In genomic region chr2:101064868-101065549, GRCh38 we compare ENCODE assay signal across 8 cellular contexts.
DNase-seq lines count a peak whose midpoint lies in the region; ATAC-seq and TF ChIP-seq lines count a peak whose summit lies in the region.

No MANE protein-coding gene starts in this region.

- H3K4me1 ChIP-seq in SK-N-SH (ENCODE audit: control insufficient read depth in 1 of 2, insufficient read depth in 2 of 2, low read depth in 1 of 2, low read length in 1 of 2) (0 out of 4 replicates have a peak, but pooled peaks cover 0 to 6% of the 10 kb centered on the region in 2 experiments), hepatocyte (ENCODE audit: insufficient read depth) (peaks cover 9% of the 10 kb centered on the region), trophoblast cell (ENCODE audit: control insufficient read depth in 1 of 2, insufficient read depth in 2 of 2, low read length in 2 of 2) (no peaks in the 10 kb centered on the region)

- no peak overlapping the region for H3K14ac ChIP-seq in trophoblast cell (ENCODE audit: low read length)

- no peaks in the 10 kb centered on the region for H3K79me1 ChIP-seq in trophoblast cell (ENCODE audit: low read length)

- peak overlapping the region in 1 of 2 experiments; percentile 8; a peak in 1 of 4 replicates for H3K27ac ChIP-seq in SK-N-SH (ENCODE audit: low read depth in 2 of 2, low read length in 1 of 2)
- H3K27ac ChIP-seq in hepatocyte, result peak overlapping the region; percentile 69
- H3K27ac ChIP-seq in trophoblast cell (ENCODE audit: low read depth, low read length), result no peak overlapping the region

- no peaks in the 10 kb centered on the region for H3K9me2 ChIP-seq in SK-N-SH
- no peaks in the 10 kb centered on the region for H3K9me2 ChIP-seq in hepatocyte (replicated peaks; ENCODE audit: insufficient read depth)

- no peak overlapping the region for H2BK12ac ChIP-seq in trophoblast cell (ENCODE audit: low read length)

- ATAC-seq in HG02678 (IDR thresholded peaks at IDR 0.05; ENCODE audit: unreplicated experiment) (peak; percentile 62), HG03439 (IDR thresholded peaks at IDR 0.05; ENCODE audit: unreplicated experiment) (no peak)

- in situ Hi-C loops in GM13977 (cut with MboI; ENCODE audit: low pct_unique_long_range_greater_than_20kb, low sequenced_read_pairs, unreplicated experiment), result no loop called here

- DNase-seq in A172 (ENCODE audit: low spot score), result peak; percentile 76
- DNase-seq in SK-N-SH, result no peak
- peak; percentile 20 for DNase-seq in hepatocyte (ENCODE audit: low spot score)
- DNase-seq in GM13977 (ENCODE audit: low spot score), result no peak
- DNase-seq in T-helper 2 cell, result no peak
- DNase-seq in trophoblast cell, result no peak

- no peak for TF ChIP-seq EP300 in SK-N-SH (IDR thresholded peaks at IDR 0.05; ENCODE audit: borderline replicate concordance in 1 of 2, low read depth in 1 of 2, low read length in 1 of 2)

- H3K4ac ChIP-seq in trophoblast cell (ENCODE audit: low read depth, low read length), result no peak overlapping the region

- no peaks in the 10 kb centered on the region for H4K20me1 ChIP-seq in SK-N-SH (ENCODE audit: insufficient read depth)
- no peaks in the 10 kb centered on the region for H4K20me1 ChIP-seq in hepatocyte (ENCODE audit: insufficient read depth, poor library complexity, severe bottlenecking)

- POLR2A ChIA-PET in SK-N-SH (lab: Yijun Ruan, JAX), result no interaction called here

- 38% methylated on average over 4 of the region's 4 CpGs for WGBS in SK-N-SH (ENCODE audit: low lambda C conversion rate)
- WGBS in hepatocyte (ENCODE audit: low lambda C conversion rate, missing lambda C conversion rate), result 62% methylated on average over 4 of the region's 4 CpGs
- WGBS in trophoblast cell (ENCODE audit: extremely low coverage, insufficient coverage, insufficient read length), result no CpG with 5 or more reads among the region's 4 CpGs

- H2BK5ac ChIP-seq in trophoblast cell (ENCODE audit: low read depth, low read length, poor library complexity), result no peak overlapping the region

- H3K9ac ChIP-seq in SK-N-SH, result no peak overlapping the region
- H3K9ac ChIP-seq in trophoblast cell (ENCODE audit: low read length), result no peak overlapping the region

- no peak for TF ChIP-seq CTCF in SK-N-SH (IDR thresholded peaks at IDR 0.05)
- no peak for TF ChIP-seq CTCF in hepatocyte (IDR thresholded peaks at IDR 0.05; ENCODE audit: poor library complexity)
- TF ChIP-seq CTCF in GM13977 (IDR thresholded peaks at IDR 0.05; ENCODE audit: extremely low read depth, insufficient read depth, missing control alignments), result no peak

- no peak overlapping the region for H3K18ac ChIP-seq in trophoblast cell (ENCODE audit: low read length)

- no peak overlapping the region for H2AK5ac ChIP-seq in trophoblast cell (ENCODE audit: low read length)

- TF ChIP-seq RAD21 in SK-N-SH (IDR thresholded peaks at IDR 0.05; ENCODE audit: low read length), result no peak

- no peak overlapping the region for H2BK120ac ChIP-seq in trophoblast cell (ENCODE audit: insufficient read depth, low read length, poor library complexity)

- CTCF ChIA-PET in SK-N-SH (lab: Yijun Ruan, JAX), result interaction anchor here (0.5 to 2.1 kb wide), 5 partner anchors 9 to 1629 kb away, joined by 3 to 10 read pairs (median 3); no protein-coding TSS in a partner anchor

- H3K9me3 ChIP-seq in SK-N-SH, result no peaks in the 10 kb centered on the region
- no peaks in the 10 kb centered on the region for H3K9me3 ChIP-seq in hepatocyte (ENCODE audit: low read depth)
- H3K9me3 ChIP-seq in trophoblast cell (ENCODE audit: insufficient read depth, low read depth, low read length), result no peaks in the 10 kb centered on the region

- H3K79me2 ChIP-seq in SK-N-SH (ENCODE audit: insufficient read depth), result no peaks in the 10 kb centered on the region
- peaks cover 9% of the 10 kb centered on the region for H3K79me2 ChIP-seq in hepatocyte
- H3K79me2 ChIP-seq in trophoblast cell (ENCODE audit: control insufficient read depth, insufficient read depth, low read length, poor library complexity), result no peaks in the 10 kb centered on the region

- H3K27me3 ChIP-seq in SK-N-SH (ENCODE audit: insufficient read depth) (no peaks in the 10 kb centered on the region), hepatocyte (no peaks in the 10 kb centered on the region), trophoblast cell (ENCODE audit: insufficient read depth, low read length) (no peaks in the 10 kb centered on the region)

- H2AFZ ChIP-seq in SK-N-SH (ENCODE audit: low read depth) (0 out of 2 replicates have a peak overlapping the region, but pooled peaks have one; percentile 9), hepatocyte (no peak overlapping the region), trophoblast cell (ENCODE audit: insufficient read depth, low read length, poor library complexity) (no peak overlapping the region)

- no peak overlapping the region for H4K8ac ChIP-seq in trophoblast cell (ENCODE audit: low read depth, low read length)

- H4K91ac ChIP-seq in trophoblast cell (ENCODE audit: low read depth, low read length), result no peak overlapping the region

- H4K12ac ChIP-seq in trophoblast cell (ENCODE audit: low read depth, low read length), result no peak overlapping the region

- H3K4me3 ChIP-seq in SK-N-SH (ENCODE audit: low read depth in 2 of 2, low read length in 1 of 2) (no peak overlapping the region), hepatocyte (no peak overlapping the region), trophoblast cell (ENCODE audit: low read depth, low read length) (no peak overlapping the region)

- H3F3A ChIP-seq in SK-N-SH (replicated peaks; ENCODE audit: insufficient read depth), result no peaks in the 10 kb centered on the region

- H3K36me3 ChIP-seq in SK-N-SH (replicated peaks in 1 of 2; ENCODE audit: control insufficient read depth in 1 of 2, insufficient read depth in 2 of 2, low read length in 1 of 2) (no peaks in the 10 kb centered on the region), hepatocyte (replicated peaks; ENCODE audit: insufficient read depth, low read depth) (no peaks in the 10 kb centered on the region), trophoblast cell (ENCODE audit: control insufficient read depth in 1 of 2, insufficient read depth in 2 of 2, low read length in 2 of 2) (no peaks in the 10 kb centered on the region)

- H3K4me2 ChIP-seq in SK-N-SH (peak overlapping the region; percentile 26; the same call in 1 of the 2 replicates), hepatocyte (no peak overlapping the region), trophoblast cell (ENCODE audit: low read length) (no peak overlapping the region)

- H3K23ac ChIP-seq in trophoblast cell (ENCODE audit: low read length), result no peak overlapping the region

TF ChIP-seq in SK-N-SH, 30 proteins besides CTCF, POLR2A, EP300 and RAD21:
- TF ChIP-seq CHD2 (IDR thresholded peaks at IDR 0.05; ENCODE audit: low read length, partially characterized antibody) (no peak), FOSL2 (IDR thresholded peaks at IDR 0.05; ENCODE audit: borderline replicate concordance, low read depth) (peak; percentile 28; the same call in 1 of the 2 replicates)

Comparison
In these comparisons a context has a peak if more than half of its experiments do, and no peak if none do; other contexts are left out.
1. DNase-seq: peak in A172 (single experiment) and hepatocyte (single experiment); none in SK-N-SH (single experiment), GM13977 (single experiment), T-helper 2 cell (0 of 5) and trophoblast cell (0 of 2).